ENCODE assay signal across 32 cellular contexts in genomic region chr2:121148481-121148880, GRCh38.
DNase-seq lines count a peak whose midpoint lies in the region; ATAC-seq, FAIRE-seq and TF ChIP-seq lines count a peak whose summit lies in the region.
"Had no signal": no experiment of that assay in that cellular context is flagged by ENCODE, and none has a peak within 500 bp of the region (broad histone marks: within the 10 kb centered on the region; RNA-seq: fewer than 3 reads in every experiment).

No MANE protein-coding gene starts in this region.

- H3K36me3 ChIP-seq in left ventricle myocardium inferior: no peaks in the 10 kb centered on the region
- no peaks in the 10 kb centered on the region for H3K36me3 ChIP-seq in right atrium auricular region
- no peaks in the 10 kb centered on the region for H3K36me3 ChIP-seq in HEK293 (ENCODE audit: control insufficient read depth in 2 of 2, insufficient read depth in 1 of 2, low read length in 2 of 2)
- no peaks in the 10 kb centered on the region for H3K36me3 ChIP-seq in K562 (ENCODE audit: control insufficient read depth, insufficient read depth, low read length)
- H3K36me3 ChIP-seq: BE2C; BLaER1; BLaER1 treated with 17β-estradiol and CSF1 and Interleukin-3, amounts not matched to agents 10 nM and 100 nM had no signal

- H3K4me1 ChIP-seq in left ventricle myocardium inferior (peaks cover 24% of the 10 kb centered on the region), right atrium auricular region (no peaks in the 10 kb centered on the region), HEK293 (ENCODE audit: control insufficient read depth, insufficient read depth, low read length) (no peaks in the 10 kb centered on the region), K562 (replicated peaks in 1 of 2; ENCODE audit: control insufficient read depth in 2 of 2, insufficient read depth in 2 of 2, low read length in 2 of 2) (no peaks in the 10 kb centered on the region)
- H3K4me1 ChIP-seq: A549; BE2C; BLaER1; BLaER1 treated with 17β-estradiol and CSF1 and Interleukin-3, amounts not matched to agents 10 nM and 100 nM; Caco-2 had no signal

- no peak for TF ChIP-seq POLR2A in K562 (conservative IDR thresholded peaks at IDR 0.05)

- ATAC-seq in K562 (no peak), GM18867 (IDR thresholded peaks at IDR 0.05; ENCODE audit: unreplicated experiment) (no peak)
- ATAC-seq: A549; CD8-positive, alpha-beta T cell had no signal

- POLR2A ChIA-PET in HEK293 (lab: Yijun Ruan, JAX) (no interaction called here), K562 (lab: Yijun Ruan, JAX) (no interaction called here)

- H3K27me3 ChIP-seq in left ventricle myocardium inferior (ENCODE audit: low read depth) (no peaks in the 10 kb centered on the region), right atrium auricular region (no peaks in the 10 kb centered on the region), K562 (ENCODE audit: control insufficient read depth in 2 of 2, insufficient read depth in 2 of 2, low read length in 2 of 2) (peaks cover 8 to 38% of the 10 kb centered on the region in 2 experiments; a peak in 4 of 5 replicates)
- H3K27me3 ChIP-seq: BE2C; BLaER1; BLaER1 treated with 17β-estradiol and CSF1 and Interleukin-3, amounts not matched to agents 10 nM and 100 nM had no signal

- no peak overlapping the region for H3K9ac ChIP-seq in K562 (ENCODE audit: insufficient read depth in 1 of 2, low read depth in 2 of 2, low read length in 2 of 2)
- H3K9ac ChIP-seq: BLaER1; BLaER1 treated with 17β-estradiol and CSF1 and Interleukin-3, amounts not matched to agents 10 nM and 100 nM had no signal

- H3K27ac ChIP-seq in left ventricle myocardium inferior (replicated peaks) (peak overlapping the region; percentile 61), right atrium auricular region (no peak overlapping the region), HEK293 (ENCODE audit: extremely low read depth, low read depth, low read length) (no peak overlapping the region), K562 (ENCODE audit: extremely low read depth, low read depth, low read length) (no peak overlapping the region)
- H3K27ac ChIP-seq: 22Rv1; A549; BLaER1; BLaER1 treated with 17β-estradiol and CSF1 and Interleukin-3, amounts not matched to agents 10 nM and 100 nM; C4-2B had no signal

- H3K4me3 ChIP-seq in left ventricle myocardium inferior: no peak overlapping the region
- H3K4me3 ChIP-seq in right atrium auricular region: no peak overlapping the region
- no peak overlapping the region for H3K4me3 ChIP-seq in HEK293 (ENCODE audit: low read depth, low read length)
- no peak overlapping the region for H3K4me3 ChIP-seq in K562
- H3K4me3 ChIP-seq: A549; BLaER1; BLaER1 treated with 17β-estradiol and CSF1 and Interleukin-3, amounts not matched to agents 10 nM and 100 nM had no signal

- in situ Hi-C loops in K562 (cut with MboI): no loop called here

- DNase-seq in left ventricle myocardium inferior: no peak
- DNase-seq in right atrium auricular region (ENCODE audit: low spot score): no peak
- DNase-seq in K562 (ENCODE audit: extremely low read depth in 1 of 4, low spot score in 3 of 4): no peak
- no peak for DNase-seq in ecto neural progenitor cell (ENCODE audit: low spot score)
- DNase-seq: 8988T; AML-193; BE2C; C1 segment of cervical spinal cord; Caco-2; Calu3; CD4-positive, alpha-beta memory T cell; CD4-positive, alpha-beta T cell; CD4-positive, CD25-positive, alpha-beta regulatory T cell; CD8-positive, alpha-beta memory T cell; CD8-positive, alpha-beta T cell; COR-L47; DMS 273 treated with DMSO at 0.1 percent for 48 hours; DMS153; DMS53; DMS79; DMS79 treated with DMSO at 0.1 percent for 48 hours; DND-41; EL had no signal

- CTCF ChIA-PET in HEK293 (lab: Yijun Ruan, JAX) (no interaction called here), K562 (lab: Yijun Ruan, JAX; ENCODE audit: low intra/inter-chr PET ratio) (no interaction called here)

- TF ChIP-seq RAD21 in K562 (CRISPR knock-in tag; conservative IDR thresholded peaks at IDR 0.05 in 1 of 2, IDR thresholded peaks at IDR 0.05 in 1 of 2): no peak

- H3K9me1 ChIP-seq in K562 (ENCODE audit: control insufficient read depth, insufficient read depth, low read length): peaks cover 2% of the 10 kb centered on the region

- TF ChIP-seq CTCF in left ventricle myocardium inferior (IDR thresholded peaks at IDR 0.05; ENCODE audit: borderline replicate concordance) (no peak), right atrium auricular region (IDR thresholded peaks at IDR 0.05) (no peak), HEK293 (tag by site-specific recombination; IDR thresholded peaks at IDR 0.05) (no peak), K562 (IDR thresholded peaks at IDR 0.05 in 2 of 3, conservative IDR thresholded peaks at IDR 0.05 in 1 of 3; ENCODE audit: insufficient read depth in 2 of 3, low read depth in 1 of 3, low read length in 3 of 3) (no peak)

- H3K4me2 ChIP-seq in K562 (ENCODE audit: insufficient read depth, low read length): no peak overlapping the region
- H3K4me2 ChIP-seq: A549; BLaER1; BLaER1 treated with 17β-estradiol and CSF1 and Interleukin-3, amounts not matched to agents 10 nM and 100 nM had no signal

- H3K79me2 ChIP-seq in K562 (ENCODE audit: control insufficient read depth, insufficient read depth, low read length): no peaks in the 10 kb centered on the region

- BruUV-seq in K562 (replicated peaks; lab: Mats Ljungman, UMichigan): no TSS peak

- 0% methylated on average over 3 of the region's 3 CpGs for WGBS in K562 (ENCODE audit: insufficient coverage, low coverage, missing lambda C conversion rate)

- intact Hi-C loops in left ventricle myocardium inferior (cut with micrococcal nuclease): no loop called here
- intact Hi-C loops in K562 (cut with micrococcal nuclease): no loop called here

- H2AFZ ChIP-seq in K562 (ENCODE audit: low read depth, low read length): no peak overlapping the region

- no peaks in the 10 kb centered on the region for H3K9me3 ChIP-seq in left ventricle myocardium inferior (replicated peaks)
- no peaks in the 10 kb centered on the region for H3K9me3 ChIP-seq in right atrium auricular region
- H3K9me3 ChIP-seq in HEK293 (ENCODE audit: control insufficient read depth, insufficient read depth, low read depth, low read length): no peaks in the 10 kb centered on the region
- no peaks in the 10 kb centered on the region for H3K9me3 ChIP-seq in K562 (replicated peaks; ENCODE audit: control insufficient read depth, insufficient read depth, low read depth, low read length)
- H3K9me3 ChIP-seq: A549; BE2C; BLaER1; BLaER1 treated with 17β-estradiol and CSF1 and Interleukin-3, amounts not matched to agents 10 nM and 100 nM; Caco-2 had no signal

- FAIRE-seq in K562 (lab: Jason Lieb, UNC): no peak
- FAIRE-seq: A204.1, A549, D721Med had no signal

- TF ChIP-seq EP300 in K562 (IDR thresholded peaks at IDR 0.05; ENCODE audit: low read length): no peak

- no peaks in the 10 kb centered on the region; the same call in 1 of the 2 replicates for H4K20me1 ChIP-seq in K562 (replicated peaks; ENCODE audit: control insufficient read depth, insufficient read depth, low read length)
- H4K20me1 ChIP-seq: BLaER1; BLaER1 treated with 17β-estradiol and CSF1 and Interleukin-3, amounts not matched to agents 10 nM and 100 nM had no signal

TF ChIP-seq in HEK293, 187 proteins besides CTCF, POLR2A, EP300 and RAD21 (continues in another document):
- no peak for TF ChIP-seq ZNF18 (tag by site-specific recombination; IDR thresholded peaks at IDR 0.05)
- peak; percentile 88 for TF ChIP-seq ZNF10 (tag by site-specific recombination; IDR thresholded peaks at IDR 0.05)

TF ChIP-seq in K562, 482 proteins besides CTCF, POLR2A, EP300 and RAD21:
- no peak for TF ChIP-seq GATAD2B (IDR thresholded peaks at IDR 0.05; ENCODE audit: borderline replicate concordance)
- no peak for TF ChIP-seq ZBED1 (IDR thresholded peaks at IDR 0.05)
- TF ChIP-seq ZNF134 (CRISPR knock-in tag; conservative IDR thresholded peaks at IDR 0.05): peak; percentile 91
- TF ChIP-seq CCAR2 (IDR thresholded peaks at IDR 0.05; ENCODE audit: low read depth, low read length): no peak
